Comparison of ENCODE assay signal across 1 cellular context in the genomic region with DNA sequence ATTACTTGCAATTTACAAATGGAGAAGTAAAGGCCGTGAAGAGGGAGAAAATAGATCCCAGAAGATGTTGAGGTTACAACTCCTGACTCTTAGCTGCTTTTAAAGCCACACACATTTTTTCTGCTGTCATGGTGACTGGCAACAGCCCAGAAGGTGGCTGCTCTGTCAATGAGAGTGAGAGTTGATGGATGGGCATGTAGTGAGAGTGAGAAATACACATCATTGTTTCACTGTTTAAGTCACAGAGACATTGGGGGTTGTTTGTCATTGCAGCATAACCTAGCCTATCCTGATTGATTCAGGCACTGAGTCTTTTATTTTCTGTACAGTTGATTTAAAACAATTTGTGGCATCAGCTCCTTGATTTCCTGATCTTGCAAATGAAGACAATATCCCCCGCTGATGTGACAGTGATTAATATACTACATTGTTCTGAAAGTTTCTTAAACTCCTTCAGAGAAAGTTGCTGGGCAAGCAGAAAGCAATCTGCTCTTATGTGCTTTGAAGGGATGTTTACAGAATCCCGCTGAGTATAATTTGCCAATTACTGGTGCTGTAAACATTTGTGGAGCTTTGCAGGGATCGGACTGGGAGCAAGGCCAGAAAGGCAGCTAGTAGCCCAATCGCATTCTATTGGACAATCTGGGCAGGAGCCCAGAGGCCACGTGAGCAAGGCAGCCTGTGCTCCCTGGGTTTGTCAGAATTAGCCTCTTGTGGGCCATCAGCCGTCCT.
TF ChIP-seq lines count a peak whose summit lies in the region.

No MANE protein-coding gene starts in this region.

TF ChIP-seq in GM23338, 12 proteins besides CTCF, POLR2A, EP300 and RAD21 (continued from another document):
- TF ChIP-seq ETS1 (IDR thresholded peaks at IDR 0.05) (no peak), CREB1 (CRISPR knock-in tag; IDR thresholded peaks at IDR 0.05; ENCODE audit: low read depth) (no peak), EZH2 (IDR thresholded peaks at IDR 0.05; ENCODE audit: low read depth, unreplicated experiment) (no peak), EZH2phosphoT487 (IDR thresholded peaks at IDR 0.05; ENCODE audit: unreplicated experiment) (no peak)
- TF ChIP-seq, protein P1, sequence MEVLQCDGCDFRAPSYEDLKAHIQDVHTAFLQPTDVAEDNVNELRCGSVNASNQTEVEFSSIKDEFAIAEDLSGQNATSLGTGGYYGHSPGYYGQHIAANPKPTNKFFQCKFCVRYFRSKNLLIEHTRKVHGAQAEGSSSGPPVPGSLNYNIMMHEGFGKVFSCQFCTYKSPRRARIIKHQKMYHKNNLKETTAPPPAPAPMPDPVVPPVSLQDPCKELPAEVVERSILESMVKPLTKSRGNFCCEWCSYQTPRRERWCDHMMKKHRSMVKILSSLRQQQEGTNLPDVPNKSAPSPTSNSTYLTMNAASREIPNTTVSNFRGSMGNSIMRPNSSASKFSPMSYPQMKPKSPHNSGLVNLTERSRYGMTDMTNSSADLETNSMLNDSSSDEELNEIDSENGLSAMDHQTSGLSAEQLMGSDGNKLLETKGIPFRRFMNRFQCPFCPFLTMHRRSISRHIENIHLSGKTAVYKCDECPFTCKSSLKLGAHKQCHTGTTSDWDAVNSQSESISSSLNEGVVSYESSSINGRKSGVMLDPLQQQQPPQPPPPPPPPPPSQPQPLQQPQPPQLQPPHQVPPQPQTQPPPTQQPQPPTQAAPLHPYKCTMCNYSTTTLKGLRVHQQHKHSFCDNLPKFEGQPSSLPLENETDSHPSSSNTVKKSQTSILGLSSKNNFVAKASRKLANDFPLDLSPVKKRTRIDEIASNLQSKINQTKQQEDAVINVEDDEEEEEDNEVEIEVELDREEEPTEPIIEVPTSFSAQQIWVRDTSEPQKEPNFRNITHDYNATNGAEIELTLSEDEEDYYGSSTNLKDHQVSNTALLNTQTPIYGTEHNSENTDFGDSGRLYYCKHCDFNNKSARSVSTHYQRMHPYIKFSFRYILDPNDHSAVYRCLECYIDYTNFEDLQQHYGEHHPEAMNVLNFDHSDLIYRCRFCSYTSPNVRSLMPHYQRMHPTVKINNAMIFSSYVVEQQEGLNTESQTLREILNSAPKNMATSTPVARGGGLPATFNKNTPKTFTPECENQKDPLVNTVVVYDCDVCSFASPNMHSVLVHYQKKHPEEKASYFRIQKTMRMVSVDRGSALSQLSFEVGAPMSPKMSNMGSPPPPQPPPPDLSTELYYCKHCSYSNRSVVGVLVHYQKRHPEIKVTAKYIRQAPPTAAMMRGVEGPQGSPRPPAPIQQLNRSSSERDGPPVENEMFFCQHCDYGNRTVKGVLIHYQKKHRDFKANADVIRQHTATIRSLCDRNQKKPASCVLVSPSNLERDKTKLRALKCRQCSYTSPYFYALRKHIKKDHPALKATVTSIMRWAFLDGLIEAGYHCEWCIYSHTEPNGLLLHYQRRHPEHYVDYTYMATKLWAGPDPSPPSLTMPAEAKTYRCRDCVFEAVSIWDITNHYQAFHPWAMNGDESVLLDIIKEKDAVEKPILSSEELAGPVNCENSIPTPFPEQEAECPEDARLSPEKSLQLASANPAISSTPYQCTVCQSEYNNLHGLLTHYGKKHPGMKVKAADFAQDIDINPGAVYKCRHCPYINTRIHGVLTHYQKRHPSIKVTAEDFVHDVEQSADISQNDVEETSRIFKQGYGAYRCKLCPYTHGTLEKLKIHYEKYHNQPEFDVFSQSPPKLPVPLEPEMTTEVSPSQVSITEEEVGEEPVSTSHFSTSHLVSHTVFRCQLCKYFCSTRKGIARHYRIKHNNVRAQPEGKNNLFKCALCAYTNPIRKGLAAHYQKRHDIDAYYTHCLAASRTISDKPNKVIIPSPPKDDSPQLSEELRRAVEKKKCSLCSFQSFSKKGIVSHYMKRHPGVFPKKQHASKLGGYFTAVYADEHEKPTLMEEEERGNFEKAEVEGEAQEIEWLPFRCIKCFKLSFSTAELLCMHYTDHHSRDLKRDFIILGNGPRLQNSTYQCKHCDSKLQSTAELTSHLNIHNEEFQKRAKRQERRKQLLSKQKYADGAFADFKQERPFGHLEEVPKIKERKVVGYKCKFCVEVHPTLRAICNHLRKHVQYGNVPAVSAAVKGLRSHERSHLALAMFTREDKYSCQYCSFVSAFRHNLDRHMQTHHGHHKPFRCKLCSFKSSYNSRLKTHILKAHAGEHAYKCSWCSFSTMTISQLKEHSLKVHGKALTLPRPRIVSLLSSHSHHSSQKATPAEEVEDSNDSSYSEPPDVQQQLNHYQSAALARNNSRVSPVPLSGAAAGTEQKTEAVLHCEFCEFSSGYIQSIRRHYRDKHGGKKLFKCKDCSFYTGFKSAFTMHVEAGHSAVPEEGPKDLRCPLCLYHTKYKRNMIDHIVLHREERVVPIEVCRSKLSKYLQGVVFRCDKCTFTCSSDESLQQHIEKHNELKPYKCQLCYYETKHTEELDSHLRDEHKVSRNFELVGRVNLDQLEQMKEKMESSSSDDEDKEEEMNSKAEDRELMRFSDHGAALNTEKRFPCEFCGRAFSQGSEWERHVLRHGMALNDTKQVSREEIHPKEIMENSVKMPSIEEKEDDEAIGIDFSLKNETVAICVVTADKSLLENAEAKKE (CRISPR knock-in tag; IDR thresholded peaks at IDR 0.05): no peak
